Comparison of ENCODE assay signal across 19 cellular contexts in the genomic region with DNA sequence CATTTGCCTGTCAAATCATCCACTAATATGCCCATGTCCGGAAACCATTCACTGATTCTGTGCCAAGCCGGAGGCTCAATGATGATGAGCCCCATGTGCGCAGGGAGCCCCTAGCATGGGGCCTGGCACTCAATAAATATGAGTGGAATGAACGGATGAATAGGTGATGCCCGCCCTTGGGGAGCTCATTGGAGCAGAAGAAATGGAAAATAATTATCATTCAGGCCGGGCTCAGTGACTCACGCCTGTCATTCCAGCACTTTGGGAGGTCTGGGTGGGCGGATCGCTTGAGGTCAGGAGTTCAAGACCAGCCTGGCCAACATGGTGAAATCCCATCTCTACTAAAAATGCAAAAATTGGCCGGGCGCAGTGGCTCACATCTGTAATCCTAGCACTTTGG. TPM values are rescaled to one million over a fixed set of nuclear protein-coding genes. Genes with fewer than 3 reads are reported as not detected.
A peak's percentile ranks its signal among the peaks of the same experiment; 100 is the strongest.
DNase-seq lines count a peak whose midpoint lies in the region; ATAC-seq, FAIRE-seq and TF ChIP-seq lines count a peak whose summit lies in the region.
"Had no signal": no experiment of that assay in that cellular context is flagged by ENCODE, and none has a peak within 500 bp of the region (broad histone marks: within the 10 kb centered on the region; RNA-seq: fewer than 3 reads in every experiment).

No MANE protein-coding gene starts in this region.

- POLR2A ChIA-PET in K562 (lab: Yijun Ruan, JAX): interaction anchor here (0.6 to 1.8 kb wide), 8 partner anchors 8 to 68 kb away, joined by 3 to 10 read pairs (median 4); partner anchors contain the start of genes POR and RHBDD2

- CTCF ChIA-PET in K562 (lab: Yijun Ruan, JAX; ENCODE audit: low intra/inter-chr PET ratio): no interaction called here

- H4K20me1 ChIP-seq in K562 (replicated peaks; ENCODE audit: control insufficient read depth, insufficient read depth, low read length): no peaks in the 10 kb centered on the region; the same call in 1 of the 2 replicates

- H3K4me3 ChIP-seq in MG63 (no peak overlapping the region), K562 (no peak overlapping the region), Peyer's patch (no peak overlapping the region)
- H3K4me3 ChIP-seq: left ventricle myocardium inferior had no signal

- H3K9me3 ChIP-seq in MG63 (no peaks in the 10 kb centered on the region), K562 (replicated peaks; ENCODE audit: control insufficient read depth, insufficient read depth, low read depth, low read length) (no peaks in the 10 kb centered on the region), Peyer's patch (no peaks in the 10 kb centered on the region)
- H3K9me3 ChIP-seq: Caco-2, left ventricle myocardium inferior had no signal

- TF ChIP-seq RAD21 in K562 (CRISPR knock-in tag; conservative IDR thresholded peaks at IDR 0.05 in 1 of 2, IDR thresholded peaks at IDR 0.05 in 1 of 2): no peak

- DNase-seq in NCI-H2171 treated with DMSO at 0.1 percent for 48 hours (lab: John Stamatoyannopoulos, UW) (peak; percentile 9), NCI-H2171 (lab: John Stamatoyannopoulos, UW) (no peak), MG63 (peak; percentile 82), K562 (ENCODE audit: extremely low read depth in 1 of 4, low spot score in 3 of 4) (peak in 1 of 4 experiments; percentile 39), non-pigmented ciliary epithelial cell (ENCODE audit: low read depth) (peak; percentile 28), Peyer's patch (no peak)
- DNase-seq in activated naive CD4-positive, alpha-beta T cell treated with Interleukin-2 at 50 U/mL for 16 hours: no peak
- DNase-seq: activated CD4-positive, CD25-positive, alpha-beta regulatory T cell treated with anti-CD3 and anti-CD28 coated beads, Interleukin-2, amount 50 U/mL, for 72 hours; Caco-2; caudate nucleus; hippocampal formation; left ventricle myocardium inferior; naive B cell; stimulated activated CD4-positive, alpha-beta T cell treated with anti-CD3 and anti-CD28 coated beads, Interleukin-4, amount 100 ng/mL, for 4 hours had no signal

- H2AFZ ChIP-seq in K562 (ENCODE audit: low read depth, low read length): no peak overlapping the region

- no peak overlapping the region for H3K9ac ChIP-seq in K562 (ENCODE audit: insufficient read depth in 1 of 2, low read depth in 2 of 2, low read length in 2 of 2)
- H3K9ac ChIP-seq: KMS-11 had no signal

- H3K27me3 ChIP-seq in MG63 (no peaks in the 10 kb centered on the region), K562 (ENCODE audit: control insufficient read depth in 2 of 2, insufficient read depth in 2 of 2, low read length in 2 of 2) (no peaks in the 10 kb centered on the region), Peyer's patch (no peaks in the 10 kb centered on the region)

- H3K27ac ChIP-seq in K562 (ENCODE audit: extremely low read depth, low read depth, low read length) (no peak overlapping the region), Peyer's patch (no peak overlapping the region)
- H3K27ac ChIP-seq: epithelial cell of prostate, KMS-11, left ventricle myocardium inferior had no signal

- no peak overlapping the region for H3K4me2 ChIP-seq in K562 (ENCODE audit: insufficient read depth, low read length)
- H3K4me2 ChIP-seq: KMS-11 had no signal

- H3K36me3 ChIP-seq in MG63: peaks cover 6% of the 10 kb centered on the region
- H3K36me3 ChIP-seq in K562 (ENCODE audit: control insufficient read depth, insufficient read depth, low read length): peaks cover 32% of the 10 kb centered on the region; the same call in 2 of the 3 replicates
- peaks cover 0 to 36% (median 0%) of the 10 kb centered on the region in 3 donors for H3K36me3 ChIP-seq in Peyer's patch

- TF ChIP-seq POLR2A in K562 (conservative IDR thresholded peaks at IDR 0.05) (0 out of 2 replicates have a peak, but pooled peaks have one; percentile 20), Peyer's patch (IDR thresholded peaks at IDR 0.05) (no peak)

- no peak for FAIRE-seq in K562 (lab: Jason Lieb, UNC)
- FAIRE-seq: H1 had no signal

- in situ Hi-C loops in K562 (cut with MboI): no loop called here

- WGBS in K562 (ENCODE audit: insufficient coverage, low coverage, missing lambda C conversion rate): 58% methylated on average over 11 of the region's 11 CpGs

- intact Hi-C loops in K562 (cut with micrococcal nuclease): no loop called here

- H3K79me2 ChIP-seq in K562 (ENCODE audit: control insufficient read depth, insufficient read depth, low read length): no peaks in the 10 kb centered on the region

- H3K4me1 ChIP-seq in K562 (replicated peaks in 1 of 2; ENCODE audit: control insufficient read depth in 2 of 2, insufficient read depth in 2 of 2, low read length in 2 of 2): peaks cover 4 to 34% of the 10 kb centered on the region in 2 experiments; a peak in 4 of 5 replicates
- H3K4me1 ChIP-seq in Peyer's patch: peaks cover 0 to 11% (median 0%) of the 10 kb centered on the region in 4 donors
- H3K4me1 ChIP-seq: Caco-2 had no signal

- no TSS peak for BruUV-seq in K562 (replicated peaks; lab: Mats Ljungman, UMichigan)

- TF ChIP-seq CTCF in K562 (IDR thresholded peaks at IDR 0.05 in 2 of 3, conservative IDR thresholded peaks at IDR 0.05 in 1 of 3; ENCODE audit: insufficient read depth in 2 of 3, low read depth in 1 of 3, low read length in 3 of 3): no peak
- TF ChIP-seq CTCF in Peyer's patch (IDR thresholded peaks at IDR 0.05): no peak

- no peak for TF ChIP-seq EP300 in K562 (IDR thresholded peaks at IDR 0.05; ENCODE audit: low read length)

- H3K9me1 ChIP-seq in K562 (ENCODE audit: control insufficient read depth, insufficient read depth, low read length): no peaks in the 10 kb centered on the region

- ATAC-seq in K562: no peak
- no peak for ATAC-seq in esophagus mucosa
- ATAC-seq: stimulated activated memory B cell treated with anti-CD40 and anti-IgM and Interleukin-4, amounts not matched to agents 10 μg/mL and 1 μg/mL and 100 μg/mL, for 72 hours had no signal

TF ChIP-seq in K562, 482 proteins besides CTCF, POLR2A, EP300 and RAD21 (continues in another document):
- TF ChIP-seq FOXP1 (CRISPR knock-in tag; IDR thresholded peaks at IDR 0.05) (no peak), LARP7 (IDR thresholded peaks at IDR 0.05) (no peak), THRAP3 (IDR thresholded peaks at IDR 0.05; ENCODE audit: borderline replicate concordance) (no peak), ZFP1 (CRISPR knock-in tag; IDR thresholded peaks at IDR 0.05) (no peak), WHSC1 (IDR thresholded peaks at IDR 0.05; ENCODE audit: low read length) (no peak)

RNA-seq across cellular contexts. Expression of gene RHBDD2, which starts 11.0 kb away (rescaled TPM):
- 11.8 and 12.8 TPM in 2 replicates for total RNA-seq in MG63 (2014; rRNA removed; shearing (Covaris generic); ENCODE audit: low replicate concordance)
- 22.0 and 61.8 TPM in 2 replicates for total RNA-seq in K562 (2011; cell fraction: chromatin; rRNA removed; ENCODE audit: low replicate concordance)
- 61.1 and 68.0 TPM in 2 replicates for total RNA-seq in K562 (2011; cell fraction: nucleolus; rRNA removed)
- total RNA-seq in K562 (2011; cell fraction: nucleoplasm; rRNA removed): 53.5 and 72.0 TPM in 2 replicates
- total RNA-seq in K562 (2014; rRNA removed) (22.3 and 29.1 TPM in 2 replicates), K562 (2014; rRNA removed; fragmentation: Illumina TruSeq; extraction: Trizol) (11.0 and 11.8 TPM in 2 replicates), K562 (2015; rRNA removed; fragmentation: Illumina TruSeq; extraction: Trizol) (14.5 and 14.9 TPM in 2 replicates), K562 (2021) (33.6 and 36.7 TPM in 2 replicates), esophagus mucosa (37.5 TPM), Peyer's patch (10 to 100 TPM; 35.5 to 76.9 (median 57.6) TPM)
- polyA plus RNA-seq in K562 (2011; rRNA removed) (17.9 and 33.4 TPM in 2 replicates), K562 (2014; fragmentation: Illumina TruSeq; extraction: Trizol) (23.8 and 45.5 TPM in 2 replicates), K562 (2014; fragmentation: Nextera tagmentation; extraction: Ambion mirVana) (1 to 10 TPM; 3.3 to 5.4 TPM), K562 (2014; rRNA removed) (20.1 and 20.9 TPM in 2 replicates)
- polyA plus RNA-seq in K562 (2011; cell fraction: cytosol; rRNA removed): 31.3 and 72.7 TPM in 2 replicates
- polyA plus RNA-seq in K562 (2011; cell fraction: nucleus; rRNA removed): 19.7 and 50.0 TPM in 2 replicates
- polyA plus RNA-seq in K562 (2012): 37.9 and 107 TPM in 2 replicates
- 12.8 and 15.1 TPM in 2 replicates for polyA minus RNA-seq in K562 (2011; rRNA and poly(A)+ RNA removed)
- 20.8 and 31.7 TPM in 2 replicates for polyA minus RNA-seq in K562 (2011; cell fraction: cytosol; rRNA and poly(A)+ RNA removed)
- polyA minus RNA-seq in K562 (2011; cell fraction: nucleus; rRNA and poly(A)+ RNA removed): 10.0 and 15.5 TPM in 2 replicates

RNA-seq across cellular contexts. Expression of gene POR, which starts 25.1 kb away (rescaled TPM):
- total RNA-seq in MG63 (2014; rRNA removed; shearing (Covaris generic); ENCODE audit: low replicate concordance): 13.7 and 23.3 TPM in 2 replicates
- 102 and 236 TPM in 2 replicates for total RNA-seq in K562 (2011; cell fraction: chromatin; rRNA removed; ENCODE audit: low replicate concordance)
- 297 and 329 TPM in 2 replicates for total RNA-seq in K562 (2011; cell fraction: nucleolus; rRNA removed)
- 126 and 148 TPM in 2 replicates for total RNA-seq in K562 (2011; cell fraction: nucleoplasm; rRNA removed)
- 137 and 192 TPM in 2 replicates for total RNA-seq in K562 (2014; rRNA removed)
- 36.0 and 53.7 TPM in 2 replicates for total RNA-seq in K562 (2014; rRNA removed; fragmentation: Illumina TruSeq; extraction: Trizol)
- 40.8 and 42.0 TPM in 2 replicates for total RNA-seq in K562 (2015; rRNA removed; fragmentation: Illumina TruSeq; extraction: Trizol)
- total RNA-seq in K562 (2021): 138 and 142 TPM in 2 replicates
- polyA plus RNA-seq in K562 (2011; rRNA removed): 33.8 and 51.7 TPM in 2 replicates
- 42.7 and 139 TPM in 2 replicates for polyA plus RNA-seq in K562 (2011; cell fraction: cytosol; rRNA removed)
- 158 and 263 TPM in 2 replicates for polyA plus RNA-seq in K562 (2011; cell fraction: nucleus; rRNA removed)
- polyA plus RNA-seq in K562 (2012): 72.0 and 103 TPM in 2 replicates
- polyA plus RNA-seq in K562 (2014; fragmentation: Illumina TruSeq; extraction: Trizol): 75.6 and 89.8 TPM in 2 replicates
- polyA plus RNA-seq in K562 (2014; fragmentation: Nextera tagmentation; extraction: Ambion mirVana): 10 to 100 TPM in 1 of 2 experiments, 1 to 10 TPM in 1; 4.7 to 10.6 TPM
- 67.5 and 76.6 TPM in 2 replicates for polyA plus RNA-seq in K562 (2014; rRNA removed)
- 24.0 and 27.0 TPM in 2 replicates for polyA minus RNA-seq in K562 (2011; rRNA and poly(A)+ RNA removed)
- polyA minus RNA-seq in K562 (2011; cell fraction: cytosol; rRNA and poly(A)+ RNA removed): 76.6 and 85.5 TPM in 2 replicates
- 41.2 and 50.2 TPM in 2 replicates for polyA minus RNA-seq in K562 (2011; cell fraction: nucleus; rRNA and poly(A)+ RNA removed)
- total RNA-seq in esophagus mucosa: 137 TPM
- 100 to 1,000 TPM in 3 of 4 donors, 10 to 100 TPM in 1; 67.7 to 625 (median 451) TPM for total RNA-seq in Peyer's patch

Comparison
In these comparisons a context has a peak if more than half of its experiments do, and no peak if none do; other contexts are left out.
1. DNase-seq: peak in NCI-H2171 treated with DMSO at 0.1 percent for 48 hours (single experiment), MG63 (single experiment) and non-pigmented ciliary epithelial cell (single experiment); none in NCI-H2171 (single experiment), Peyer's patch (0 of 3) and activated naive CD4-positive, alpha-beta T cell treated with Interleukin-2 at 50 U/mL for 16 hours (single experiment).